Comparison of ENCODE assay signal across 17 cellular contexts in genomic region chr18:66329716-66330115, GRCh38.
DNase-seq lines count a peak whose midpoint lies in the region; ATAC-seq, FAIRE-seq and TF ChIP-seq lines count a peak whose summit lies in the region.
"Had no signal": no experiment of that assay in that cellular context is flagged by ENCODE, and none has a peak within 500 bp of the region (broad histone marks: within the 10 kb centered on the region; RNA-seq: fewer than 3 reads in every experiment).

No MANE protein-coding gene starts in this region.

- no peak for ATAC-seq in activated CD8-positive, alpha-beta T cell treated with anti-CD3 and anti-CD28 coated beads, Interleukin-2, amount 10 ng/mL, durations not matched to agents 7 days and 5 days
- ATAC-seq in gastrocnemius medialis: no peak
- ATAC-seq: GM12878 had no signal

- H3K27ac Mint-ChIP-seq in neural progenitor cell: no peak overlapping the region
- no peak overlapping the region for H3K27ac Mint-ChIP-seq in activated CD8-positive, alpha-beta T cell treated with anti-CD3 and anti-CD28 coated beads, Interleukin-2, amount 10 ng/mL, durations not matched to agents 7 days and 5 days
- H3K27ac Mint-ChIP-seq: B cell; CD4-positive, alpha-beta T cell; H9 had no signal

- H3F3A ChIP-seq in PC-9 (ENCODE audit: insufficient read depth, low read depth) (no peaks in the 10 kb centered on the region), neural progenitor cell (ENCODE audit: low read depth) (no peaks in the 10 kb centered on the region)

- DNase-seq in D721Med (ENCODE audit: insufficient read length, low spot score) (peak; percentile 77), NCI-H524 treated with DMSO at 0.1 percent for 48 hours (lab: John Stamatoyannopoulos, UW) (peak; percentile 26), PC-9 (no peak), neural progenitor cell (ENCODE audit: low spot score) (peak; percentile 9), gastrocnemius medialis (no peak), BE2C (no peak)
- no peak for DNase-seq in activated CD8-positive, alpha-beta T cell treated with anti-CD3 and anti-CD28 coated beads, Interleukin-2, amount 10 ng/mL, durations not matched to agents 7 days and 5 days
- DNase-seq: C1 segment of cervical spinal cord; CD4-positive, alpha-beta T cell; DMS 273 treated with DMSO at 0.1 percent for 48 hours; DMS53; DND-41; EL; H9 had no signal

- H3K9me3 Mint-ChIP-seq in neural progenitor cell: no peaks in the 10 kb centered on the region
- H3K9me3 Mint-ChIP-seq in activated CD8-positive, alpha-beta T cell treated with anti-CD3 and anti-CD28 coated beads, Interleukin-2, amount 10 ng/mL, durations not matched to agents 7 days and 5 days (ENCODE audit: insufficient read depth): no peaks in the 10 kb centered on the region
- H3K9me3 Mint-ChIP-seq: H9 had no signal

- peak; percentile 100 for FAIRE-seq in D721Med (lab: Jason Lieb, UNC)
- FAIRE-seq: GM12878, H1 had no signal

- H3K9ac ChIP-seq in neural progenitor cell: no peak overlapping the region

- CTCF ChIA-PET in PC-9 (lab: Charles Lee): no interaction called here
- CTCF ChIA-PET in activated CD8-positive, alpha-beta T cell treated with anti-CD3 and anti-CD28 coated beads, Interleukin-2, amount 10 ng/mL, durations not matched to agents 7 days and 5 days (lab: Charles Lee): no interaction called here

- no TSS peak for BruUV-seq in PC-9 (replicated peaks; lab: Mats Ljungman, UMichigan)

- no peaks in the 10 kb centered on the region for H3K4me1 ChIP-seq in PC-9 (replicated peaks; ENCODE audit: insufficient read depth)
- H3K4me1 ChIP-seq in neural progenitor cell: peaks cover 11% of the 10 kb centered on the region
- H3K4me1 ChIP-seq in gastrocnemius medialis: no peaks in the 10 kb centered on the region
- H3K4me1 ChIP-seq in BE2C: no peaks in the 10 kb centered on the region

- H3K9me2 ChIP-seq in PC-9 (ENCODE audit: insufficient read depth): no peaks in the 10 kb centered on the region

- no peak for TF ChIP-seq CTCF in D721Med (IDR thresholded peaks at IDR 0.05; ENCODE audit: insufficient read depth, missing control alignments)
- no peak for TF ChIP-seq CTCF in PC-9 (conservative IDR thresholded peaks at IDR 0.05)
- TF ChIP-seq CTCF in neural progenitor cell (IDR thresholded peaks at IDR 0.05): no peak
- TF ChIP-seq CTCF in gastrocnemius medialis (IDR thresholded peaks at IDR 0.05 in 4 of 5, conservative IDR thresholded peaks at IDR 0.05 in 1 of 5): no peak
- no peak for TF ChIP-seq CTCF in BE2C (IDR thresholded peaks at IDR 0.05; ENCODE audit: low read depth, low read length)

- no peaks in the 10 kb centered on the region for H4K20me1 ChIP-seq in PC-9 (ENCODE audit: insufficient read depth)
- H4K20me1 ChIP-seq in neural progenitor cell (ENCODE audit: low read depth): no peaks in the 10 kb centered on the region

- H3K27me3 Mint-ChIP-seq in neural progenitor cell (ENCODE audit: insufficient read depth, low read depth): peaks cover 8% of the 10 kb centered on the region
- H3K27me3 Mint-ChIP-seq in activated CD8-positive, alpha-beta T cell treated with anti-CD3 and anti-CD28 coated beads, Interleukin-2, amount 10 ng/mL, durations not matched to agents 7 days and 5 days (ENCODE audit: low read depth): no peaks in the 10 kb centered on the region
- H3K27me3 Mint-ChIP-seq: B cell; CD4-positive, alpha-beta T cell had no signal

- in situ Hi-C loops in gastrocnemius medialis (cut with MboI; ENCODE audit: low sequenced_read_pairs in 4 of 4): no loop called here

- H3K27me3 ChIP-seq in PC-9 (ENCODE audit: insufficient read depth, low read depth): no peaks in the 10 kb centered on the region
- H3K27me3 ChIP-seq in neural progenitor cell: no peaks in the 10 kb centered on the region
- no peaks in the 10 kb centered on the region for H3K27me3 ChIP-seq in gastrocnemius medialis
- H3K27me3 ChIP-seq in BE2C: no peaks in the 10 kb centered on the region

- H3K9me3 ChIP-seq in PC-9 (ENCODE audit: insufficient read depth, low read depth) (no peaks in the 10 kb centered on the region), neural progenitor cell (ENCODE audit: low read depth) (no peaks in the 10 kb centered on the region), gastrocnemius medialis (no peaks in the 10 kb centered on the region), BE2C (no peaks in the 10 kb centered on the region)

- H3K36me3 ChIP-seq in PC-9 (ENCODE audit: low read depth): no peaks in the 10 kb centered on the region
- H3K36me3 ChIP-seq in neural progenitor cell: no peaks in the 10 kb centered on the region
- no peaks in the 10 kb centered on the region for H3K36me3 ChIP-seq in gastrocnemius medialis
- no peaks in the 10 kb centered on the region for H3K36me3 ChIP-seq in BE2C

- H2AFZ ChIP-seq in PC-9: peak overlapping the region; percentile 53; the same call in 1 of the 2 replicates
- no peak overlapping the region for H2AFZ ChIP-seq in neural progenitor cell (replicated peaks)

- H3K4me3 ChIP-seq in PC-9: no peak overlapping the region
- H3K4me3 ChIP-seq in neural progenitor cell: no peak overlapping the region
- H3K4me3 ChIP-seq in gastrocnemius medialis: no peak overlapping the region
- no peak overlapping the region for H3K4me3 ChIP-seq in BE2C (ENCODE audit: low read depth, low read length)
- H3K4me3 ChIP-seq: GM12878 had no signal

- POLR2A ChIA-PET in PC-9 (lab: Charles Lee; ENCODE audit: unreplicated experiment): no interaction called here
- POLR2A ChIA-PET in activated CD8-positive, alpha-beta T cell treated with anti-CD3 and anti-CD28 coated beads, Interleukin-2, amount 10 ng/mL, durations not matched to agents 7 days and 5 days (lab: Charles Lee): no interaction called here

- H3K27ac ChIP-seq in PC-9 (no peak overlapping the region), neural progenitor cell (no peak overlapping the region), gastrocnemius medialis (no peak overlapping the region)

- H3K4me2 ChIP-seq in PC-9 (no peak overlapping the region), neural progenitor cell (no peak overlapping the region)

- H3K4me1 Mint-ChIP-seq in neural progenitor cell: peaks cover 5% of the 10 kb centered on the region
- no peaks in the 10 kb centered on the region for H3K4me1 Mint-ChIP-seq in activated CD8-positive, alpha-beta T cell treated with anti-CD3 and anti-CD28 coated beads, Interleukin-2, amount 10 ng/mL, durations not matched to agents 7 days and 5 days (ENCODE audit: low read depth)
- H3K4me1 Mint-ChIP-seq: B cell had no signal

- no peaks in the 10 kb centered on the region for H3K36me3 Mint-ChIP-seq in neural progenitor cell
- no peaks in the 10 kb centered on the region for H3K36me3 Mint-ChIP-seq in activated CD8-positive, alpha-beta T cell treated with anti-CD3 and anti-CD28 coated beads, Interleukin-2, amount 10 ng/mL, durations not matched to agents 7 days and 5 days (ENCODE audit: low read depth)

- TF ChIP-seq POLR2A in gastrocnemius medialis (IDR thresholded peaks at IDR 0.05): no peak

- H3K4me3 Mint-ChIP-seq in neural progenitor cell: no peak overlapping the region
- no peak overlapping the region for H3K4me3 Mint-ChIP-seq in activated CD8-positive, alpha-beta T cell treated with anti-CD3 and anti-CD28 coated beads, Interleukin-2, amount 10 ng/mL, durations not matched to agents 7 days and 5 days
- H3K4me3 Mint-ChIP-seq: B cell; CD4-positive, alpha-beta T cell; H9 had no signal

- intact Hi-C loops in PC-9 (cut with micrococcal nuclease; ENCODE audit: unreplicated experiment) (no loop called here), gastrocnemius medialis (cut with DNase I; ENCODE audit: low total_unique reads) (no loop called here)

- H3K79me2 ChIP-seq in PC-9 (ENCODE audit: low read depth) (no peaks in the 10 kb centered on the region), neural progenitor cell (ENCODE audit: low read depth) (no peaks in the 10 kb centered on the region)

Comparison
In these comparisons a context has a peak if more than half of its experiments do, and no peak if none do; other contexts are left out.
1. DNase-seq: peak in D721Med (single experiment), NCI-H524 treated with DMSO at 0.1 percent for 48 hours (single experiment) and neural progenitor cell (single experiment); none in PC-9 (0 of 2), activated CD8-positive, alpha-beta T cell treated with anti-CD3 and anti-CD28 coated beads, Interleukin-2, amount 10 ng/mL, durations not matched to agents 7 days and 5 days (single experiment), gastrocnemius medialis (0 of 2) and BE2C (single experiment).